ENCODE assay signal across 8 cellular contexts in genomic region chr2:205323929-205324328, GRCh38.
DNase-seq lines count a peak whose midpoint lies in the region; ATAC-seq and TF ChIP-seq lines count a peak whose summit lies in the region.

No MANE protein-coding gene starts in this region.

- intact Hi-C loops in HCT116 (cut with micrococcal nuclease): loop anchor here (2.0 kb wide), 1 partner anchor 351 kb away; no protein-coding TSS in a partner anchor

- TF ChIP-seq POLR2A in HCT116 (IDR thresholded peaks at IDR 0.05; ENCODE audit: borderline replicate concordance, extremely low read depth, insufficient read depth, insufficient read length) (no peak), gastroesophageal sphincter (IDR thresholded peaks at IDR 0.05) (no peak)

- H2AFZ ChIP-seq in DND-41 (ENCODE audit: low read depth, low read length) (no peak overlapping the region), HCT116 (ENCODE audit: low read depth, low read length, poor library complexity, severe bottlenecking) (no peak overlapping the region)

- TF ChIP-seq CTCF in DND-41 (IDR thresholded peaks at IDR 0.05; ENCODE audit: borderline replicate concordance, extremely low read depth, low read length, poor library complexity, severe bottlenecking) (peak; percentile 57), HCT116 (IDR thresholded peaks at IDR 0.05 in 2 of 3, conservative IDR thresholded peaks at IDR 0.05 in 1 of 3; ENCODE audit: borderline replicate concordance in 1 of 3, insufficient read depth in 1 of 3, low read depth in 2 of 3, low read length in 2 of 3) (peak; percentile 15 to 49 (median 39); a peak in 5 of 6 replicates), gastroesophageal sphincter (IDR thresholded peaks at IDR 0.05) (peak in 2 of 4 experiments; percentile 12 to 28)

- no TSS peak for BruUV-seq in HCT116 (replicated peaks; lab: Mats Ljungman, UMichigan)

- RAD21 ChIA-PET in HCT116 (lab: Charles Lee; ENCODE audit: low non-redundant PET in 1 of 2, low total read pairs in 2 of 2, uncharacterized antibody in 2 of 2, unreplicated experiment in 2 of 2): no interaction called here

- no peaks in the 10 kb centered on the region for H3K4me1 ChIP-seq in DND-41 (ENCODE audit: insufficient read depth, low read length)
- H3K4me1 ChIP-seq in HCT116 (ENCODE audit: control insufficient read depth in 1 of 2, insufficient read depth in 2 of 2, low read length in 2 of 2): no peaks in the 10 kb centered on the region
- H3K4me1 ChIP-seq in gastroesophageal sphincter: no peaks in the 10 kb centered on the region

- TF ChIP-seq RAD21 in HCT116 (IDR thresholded peaks at IDR 0.05; ENCODE audit: low read depth): peak; percentile 42

- no peaks in the 10 kb centered on the region for H3K9me3 ChIP-seq in DND-41 (ENCODE audit: insufficient read depth, low read length, severe bottlenecking)
- H3K9me3 ChIP-seq in HCT116 (ENCODE audit: control insufficient read depth in 1 of 2, insufficient read depth in 1 of 2, low read depth in 1 of 2, low read length in 2 of 2): peaks cover 3 to 5% of the 10 kb centered on the region in 2 experiments; a peak in 2 of 4 replicates
- H3K9me3 ChIP-seq in gastroesophageal sphincter: no peaks in the 10 kb centered on the region
- H3K9me3 ChIP-seq in MG63: peaks cover 4% of the 10 kb centered on the region; the same call in 1 of the 2 replicates

- DNase-seq in DND-41: no peak
- no peak for DNase-seq in HCT116 (ENCODE audit: low read depth, low spot score)
- DNase-seq in amniotic epithelial cell (ENCODE audit: low read depth): peak; percentile 11
- peak; percentile 3 for DNase-seq in kidney tubule cell (ENCODE audit: low spot score)
- no peak for DNase-seq in NCI-H446 treated with DMSO at 0.1 percent for 48 hours (lab: John Stamatoyannopoulos, UW)
- DNase-seq in superior temporal gyrus (ENCODE audit: extremely low spot score): no peak
- DNase-seq in MG63: no peak

- CTCF ChIA-PET in HCT116 (lab: Charles Lee): interaction anchor here (1.6 kb wide), 1 partner anchor 352 kb away, joined by 6 read pairs; no protein-coding TSS in a partner anchor

- no peak overlapping the region for H3K4me2 ChIP-seq in DND-41 (ENCODE audit: insufficient read depth, low read length)
- no peak overlapping the region for H3K4me2 ChIP-seq in HCT116 (ENCODE audit: low read length)

- H3K27me3 ChIP-seq in DND-41 (ENCODE audit: insufficient read depth, low read length, poor library complexity) (no peaks in the 10 kb centered on the region), HCT116 (ENCODE audit: insufficient read depth, low read length) (no peaks in the 10 kb centered on the region), gastroesophageal sphincter (no peaks in the 10 kb centered on the region), MG63 (no peaks in the 10 kb centered on the region)

- ATAC-seq in DND-41 (ENCODE audit: insufficient read depth, low read depth) (peak; percentile 53; the same call in 1 of the 3 replicates), HCT116 (peak; percentile 58; the same call in 1 of the 2 replicates), gastroesophageal sphincter (no peak)

- no peaks in the 10 kb centered on the region for H3K36me3 ChIP-seq in DND-41 (ENCODE audit: insufficient read depth, low read length)
- no peaks in the 10 kb centered on the region for H3K36me3 ChIP-seq in HCT116 (ENCODE audit: control insufficient read depth in 1 of 2, insufficient read depth in 2 of 2, low read length in 2 of 2)
- H3K36me3 ChIP-seq in gastroesophageal sphincter: no peaks in the 10 kb centered on the region
- H3K36me3 ChIP-seq in MG63: peaks cover 6% of the 10 kb centered on the region; the same call in 1 of the 2 replicates

- H3K79me2 ChIP-seq in DND-41 (ENCODE audit: insufficient read depth, low read length): no peaks in the 10 kb centered on the region
- no peaks in the 10 kb centered on the region for H3K79me2 ChIP-seq in HCT116 (ENCODE audit: insufficient read depth, low read length)

- no peak for TF ChIP-seq EP300 in gastroesophageal sphincter (IDR thresholded peaks at IDR 0.05)

- POLR2A ChIA-PET in HCT116 (lab: Charles Lee): no interaction called here

- H3K9ac ChIP-seq in DND-41 (ENCODE audit: low read depth, low read length) (no peak overlapping the region), HCT116 (ENCODE audit: low read length) (no peak overlapping the region)

- H3K27ac ChIP-seq in DND-41 (ENCODE audit: low read length) (no peak overlapping the region), HCT116 (ENCODE audit: low read depth, low read length) (no peak overlapping the region), gastroesophageal sphincter (no peak overlapping the region)

- H3K4me3 ChIP-seq in DND-41 (ENCODE audit: low read depth in 1 of 2, low read length in 2 of 2): no peak overlapping the region
- no peak overlapping the region for H3K4me3 ChIP-seq in HCT116 (replicated peaks in 1 of 2; ENCODE audit: low read depth in 1 of 2, low read length in 2 of 2)
- no peak overlapping the region for H3K4me3 ChIP-seq in gastroesophageal sphincter
- no peak overlapping the region for H3K4me3 ChIP-seq in MG63

- 96 to 97% methylated on average over 2 of the region's 2 CpGs for WGBS in gastroesophageal sphincter (ENCODE audit: low coverage in 1 of 2), 2 donors

- no peaks in the 10 kb centered on the region for H3K9me2 ChIP-seq in HCT116 (ENCODE audit: insufficient read depth)

- H4K20me1 ChIP-seq in DND-41 (ENCODE audit: insufficient read depth, low read length) (no peaks in the 10 kb centered on the region), HCT116 (ENCODE audit: insufficient read depth) (no peaks in the 10 kb centered on the region)

TF ChIP-seq in HCT116, 20 proteins besides CTCF, POLR2A, EP300 and RAD21:
- TF ChIP-seq REST (IDR thresholded peaks at IDR 0.05; ENCODE audit: low read depth) (no peak), POLR2AphosphoS5 (IDR thresholded peaks at IDR 0.05; ENCODE audit: low read depth, low read length) (no peak), JUND (IDR thresholded peaks at IDR 0.05) (no peak), YY1 (IDR thresholded peaks at IDR 0.05; ENCODE audit: extremely low read depth, insufficient replicate concordance, low read depth, low read length) (no peak), ZNF274 (IDR thresholded peaks at IDR 0.05; ENCODE audit: low read depth, low read length) (no peak), CEBPB (IDR thresholded peaks at IDR 0.05; ENCODE audit: low read depth) (no peak), SP1 (IDR thresholded peaks at IDR 0.05; ENCODE audit: low read depth) (no peak), FOSL1 (IDR thresholded peaks at IDR 0.05; ENCODE audit: low read depth) (no peak)
- TF ChIP-seq, protein P1, sequence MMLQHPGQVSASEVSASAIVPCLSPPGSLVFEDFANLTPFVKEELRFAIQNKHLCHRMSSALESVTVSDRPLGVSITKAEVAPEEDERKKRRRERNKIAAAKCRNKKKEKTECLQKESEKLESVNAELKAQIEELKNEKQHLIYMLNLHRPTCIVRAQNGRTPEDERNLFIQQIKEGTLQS (IDR thresholded peaks at IDR 0.05): no peak
- TF ChIP-seq, protein P2, sequence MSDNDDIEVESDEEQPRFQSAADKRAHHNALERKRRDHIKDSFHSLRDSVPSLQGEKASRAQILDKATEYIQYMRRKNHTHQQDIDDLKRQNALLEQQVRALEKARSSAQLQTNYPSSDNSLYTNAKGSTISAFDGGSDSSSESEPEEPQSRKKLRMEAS (IDR thresholded peaks at IDR 0.05): no peak

Comparison
In these comparisons a context has a peak if more than half of its experiments do, and no peak if none do; other contexts are left out.
1. DNase-seq: peak in amniotic epithelial cell (single experiment) and kidney tubule cell (single experiment); none in DND-41 (single experiment), HCT116 (single experiment), NCI-H446 treated with DMSO at 0.1 percent for 48 hours (single experiment), superior temporal gyrus (single experiment) and MG63 (single experiment).